24 cellular contexts compared by ENCODE assay signal in genomic region chr7:132247995-132248618, GRCh38.
"Had no signal": no experiment of that assay in that cellular context is flagged by ENCODE, and none has a peak within 500 bp of the region (broad histone marks: within the 10 kb centered on the region; RNA-seq: fewer than 3 reads in every experiment).

No MANE protein-coding gene starts in this region.

- H3K36me3 ChIP-seq: colonic mucosa, esophagus squamous epithelium, heart left ventricle, neural progenitor cell, prostate gland, thoracic aorta, vagina had no signal

- FAIRE-seq: endometrium, frontal cortex, kidney had no signal

- DNase-seq: colonic mucosa; effector memory CD8-positive, alpha-beta T cell; erythroblast; esophagus squamous epithelium; heart left ventricle; kidney; midbrain; naive thymus-derived CD4-positive, alpha-beta T cell; right cardiac atrium; stimulated activated CD4-positive, alpha-beta T cell treated with anti-CD3 and anti-CD28 coated beads, Interleukin-15, amount 100 ng/mL, for 24 hours; stimulated activated CD4-positive, alpha-beta T cell treated with anti-CD3 and anti-CD28 coated beads, Interleukin-2, amount 100 ng/mL, for 48 hours; stimulated activated naive B cell treated with anti-CD40 and anti-IgM and Interleukin-4, amounts not matched to agents 10 μg/mL and 1 μg/mL and 100 μg/mL, for 72 hours; trophoblast cell had no signal

- H3K4me3 ChIP-seq: colonic mucosa, esophagus squamous epithelium, heart left ventricle, hepatocyte, lung, neural progenitor cell, prostate gland, skin epidermis, thoracic aorta, vagina had no signal

- H3K4me1 ChIP-seq: parathyroid adenoma had no signal

- H3K9me3 ChIP-seq: colonic mucosa, prostate gland, thoracic aorta, vagina had no signal

- H3K79me2 ChIP-seq: hepatocyte, parathyroid adenoma had no signal

- H3K27me3 ChIP-seq: colonic mucosa, esophagus squamous epithelium, heart left ventricle, hepatocyte, neural progenitor cell, vagina had no signal

- H3K4me2 ChIP-seq: hepatocyte, neural progenitor cell had no signal

- ATAC-seq: effector memory CD8-positive, alpha-beta T cell; left lobe of liver; naive thymus-derived CD4-positive, alpha-beta T cell; right cardiac atrium; stimulated activated naive B cell treated with anti-CD40 and anti-IgM and Interleukin-4, amounts not matched to agents 10 μg/mL and 1 μg/mL and 100 μg/mL, for 72 hours had no signal

- H2AFZ ChIP-seq: hepatocyte, neural progenitor cell, parathyroid adenoma had no signal

- H3K27ac ChIP-seq: colonic mucosa, esophagus squamous epithelium, heart left ventricle, hepatocyte, neural progenitor cell, parathyroid adenoma, skin epidermis, thoracic aorta, vagina had no signal

- H3K9ac ChIP-seq: neural progenitor cell, parathyroid adenoma had no signal
